ENCODE assay signal across 10 cellular contexts in genomic region chr4:101806914-101807313, GRCh38. TPM values are rescaled to one million over a fixed set of nuclear protein-coding genes. Genes with fewer than 3 reads are reported as not detected.
DNase-seq lines count a peak whose midpoint lies in the region; ATAC-seq and TF ChIP-seq lines count a peak whose summit lies in the region.
"Had no signal": no experiment of that assay in that cellular context is flagged by ENCODE, and none has a peak within 500 bp of the region (broad histone marks: within the 10 kb centered on the region; RNA-seq: fewer than 3 reads in every experiment).

No MANE protein-coding gene starts in this region.

- H3K9me3 ChIP-seq in Loucy (ENCODE audit: insufficient read depth, low read depth, low read length): no peaks in the 10 kb centered on the region

- peak; percentile 100 for ATAC-seq in GM18511 (IDR thresholded peaks at IDR 0.05; ENCODE audit: unreplicated experiment)

- CTCF ChIA-PET in HEK293T (lab: Yijun Ruan, JAX): interaction anchor here (0.7 kb wide), 1 partner anchor 198 kb away, joined by 3 read pairs; no protein-coding TSS in a partner anchor

- H3K36me3 ChIP-seq in Loucy (ENCODE audit: insufficient read depth, low read length): no peaks in the 10 kb centered on the region

- DNase-seq in HEK293T (ENCODE audit: extremely low spot score): peak; percentile 8
- DNase-seq in kidney tubule cell (ENCODE audit: low spot score): peak; percentile 73
- no peak for DNase-seq in type B pancreatic cell (ENCODE audit: extremely low spot score, unreplicated experiment)
- no peak for DNase-seq in hepatic stellate cell (ENCODE audit: low spot score)
- no peak for DNase-seq in erythroblast (lab: John Stamatoyannopoulos, UW)
- DNase-seq in cardiac septum (ENCODE audit: low spot score): no peak

- no peaks in the 10 kb centered on the region for H3K9me2 ChIP-seq in Loucy (replicated peaks; ENCODE audit: low read depth, low read length)

- H3K4me3 Mint-ChIP-seq in type B pancreatic cell: no peak overlapping the region
- H3K4me3 Mint-ChIP-seq: T-helper 1 cell treated with Interleukin-12 subunit alpha and Interleukin-12 subunit beta and Interleukin-4 antibody, amounts not matched to agents 30 μg/mL and 1 μg/mL, for 36 hours had no signal

- no peaks in the 10 kb centered on the region for H3F3A ChIP-seq in Loucy (ENCODE audit: low read depth)

- intact Hi-C loops in cardiac septum (cut with DNase I): no loop called here

- peak overlapping the region; percentile 26 for H3K4me3 ChIP-seq in Loucy (ENCODE audit: low read length, poor library complexity, severe bottlenecking)

- TF ChIP-seq POLR2A in erythroblast (IDR thresholded peaks at IDR 0.05; ENCODE audit: low read length): no peak

- peaks cover 10% of the 10 kb centered on the region for H3K4me1 Mint-ChIP-seq in type B pancreatic cell (ENCODE audit: unreplicated experiment)

- peak overlapping the region; percentile 75 for H3K4me2 ChIP-seq in Loucy (ENCODE audit: low read depth, low read length, poor library complexity, severe bottlenecking)

- no peaks in the 10 kb centered on the region for H3K27me3 ChIP-seq in Loucy (ENCODE audit: insufficient read depth, low read length, poor library complexity, severe bottlenecking)

- no peaks in the 10 kb centered on the region for H3K36me3 Mint-ChIP-seq in type B pancreatic cell

- H2AFZ ChIP-seq in Loucy (ENCODE audit: low read length): peak overlapping the region; percentile 83
- H2AFZ ChIP-seq: parathyroid adenoma had no signal

- H3K27me3 Mint-ChIP-seq in type B pancreatic cell: no peaks in the 10 kb centered on the region

- H3K9ac ChIP-seq in Loucy (ENCODE audit: low read depth, low read length, poor library complexity, severe bottlenecking): peak overlapping the region; percentile 54
- H3K9ac ChIP-seq: parathyroid adenoma had no signal

- TF ChIP-seq CTCF in Loucy (conservative IDR thresholded peaks at IDR 0.05; ENCODE audit: low read length): 0 out of 2 replicates have a peak, but pooled peaks have one; percentile 21
- TF ChIP-seq CTCF in type B pancreatic cell (conservative IDR thresholded peaks at IDR 0.05): no peak

- POLR2A ChIA-PET in HEK293T (lab: Yijun Ruan, JAX): no interaction called here

- H3K9me3 Mint-ChIP-seq in type B pancreatic cell: peaks cover 3% of the 10 kb centered on the region
- H3K9me3 Mint-ChIP-seq: T-helper 1 cell treated with Interleukin-12 subunit alpha and Interleukin-12 subunit beta and Interleukin-4 antibody, amounts not matched to agents 30 μg/mL and 1 μg/mL, for 36 hours had no signal

- peaks cover 14% of the 10 kb centered on the region for H3K4me1 ChIP-seq in Loucy (ENCODE audit: insufficient read depth, low read length, poor library complexity, severe bottlenecking)
- H3K4me1 ChIP-seq: parathyroid adenoma had no signal

- H3K27ac Mint-ChIP-seq in type B pancreatic cell: no peak overlapping the region
- H3K27ac Mint-ChIP-seq: T-helper 1 cell treated with Interleukin-12 subunit alpha and Interleukin-12 subunit beta and Interleukin-4 antibody, amounts not matched to agents 30 μg/mL and 1 μg/mL, for 36 hours had no signal

- no peaks in the 10 kb centered on the region for H4K20me1 ChIP-seq in Loucy (ENCODE audit: insufficient read depth, low read length, poor library complexity, severe bottlenecking)

- H3K79me2 ChIP-seq in Loucy (ENCODE audit: insufficient read depth, low read length): no peaks in the 10 kb centered on the region
- H3K79me2 ChIP-seq: parathyroid adenoma had no signal

TF ChIP-seq in HEK293T, 16 proteins besides CTCF, POLR2A, EP300 and RAD21:
- no peak for TF ChIP-seq FOXK2 (IDR thresholded peaks at IDR 0.05)
- no peak for TF ChIP-seq HDGF (IDR thresholded peaks at IDR 0.05; ENCODE audit: borderline replicate concordance)
- TF ChIP-seq NFRKB (IDR thresholded peaks at IDR 0.05): no peak
- TF ChIP-seq FOXA1 (IDR thresholded peaks at IDR 0.05): no peak
- TF ChIP-seq SUZ12 (IDR thresholded peaks at IDR 0.05): no peak
- TF ChIP-seq LEF1 (IDR thresholded peaks at IDR 0.05; ENCODE audit: borderline replicate concordance): no peak
- TF ChIP-seq L3MBTL2 (conservative IDR thresholded peaks at IDR 0.05): no peak
- no peak for TF ChIP-seq CTBP1 (IDR thresholded peaks at IDR 0.05; ENCODE audit: borderline replicate concordance)
- no peak for TF ChIP-seq BHLHE40 (IDR thresholded peaks at IDR 0.05; ENCODE audit: borderline replicate concordance)
- TF ChIP-seq FOXM1 (IDR thresholded peaks at IDR 0.05; ENCODE audit: borderline replicate concordance): no peak
- no peak for TF ChIP-seq ZNF384 (IDR thresholded peaks at IDR 0.05)
- TF ChIP-seq ARNT (IDR thresholded peaks at IDR 0.05): no peak
- TF ChIP-seq TARDBP (IDR thresholded peaks at IDR 0.05): no peak
- no peak for TF ChIP-seq ELF4 (IDR thresholded peaks at IDR 0.05)
- TF ChIP-seq SP1 (IDR thresholded peaks at IDR 0.05): no peak
- TF ChIP-seq PKNOX1 (IDR thresholded peaks at IDR 0.05): no peak

RNA-seq across cellular contexts. Expression of gene BANK1, which starts 16.4 kb away (rescaled TPM):
- total RNA-seq in type B pancreatic cell (ENCODE audit: low replicate concordance) (1.7 and 2.5 TPM in 2 replicates), cardiac septum (0.22 TPM)

Comparison
In these comparisons a context has a peak if more than half of its experiments do, and no peak if none do; other contexts are left out.
1. DNase-seq: peak in HEK293T (single experiment) and kidney tubule cell (single experiment); none in type B pancreatic cell (single experiment), hepatic stellate cell (single experiment), erythroblast (0 of 2) and cardiac septum (single experiment).